In the genomic region with DNA sequence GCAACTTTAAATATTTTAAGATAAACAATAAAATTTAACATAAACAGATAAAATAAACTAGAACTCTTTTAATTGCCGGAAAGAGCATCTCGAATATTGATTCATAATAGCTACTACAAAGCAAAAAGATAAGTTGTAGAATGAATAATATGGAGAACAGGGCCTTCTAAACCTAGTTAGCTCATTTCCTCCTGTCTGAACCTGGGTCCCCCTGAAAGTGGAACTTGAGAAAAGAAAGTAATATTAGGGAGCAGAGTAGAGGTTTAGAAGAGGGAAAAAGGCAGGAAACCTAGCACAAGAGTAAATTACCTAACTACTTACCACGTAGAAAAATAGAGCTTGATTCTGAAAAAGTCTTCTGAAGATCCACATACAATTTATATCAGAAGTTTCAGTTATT, we compare ENCODE assay signal across 10 cellular contexts.
"Had no signal": no experiment of that assay in that cellular context is flagged by ENCODE, and none has a peak within 500 bp of the region (broad histone marks: within the 10 kb centered on the region; RNA-seq: fewer than 3 reads in every experiment).

No MANE protein-coding gene starts in this region.

- ATAC-seq: HCT116, HepG2 had no signal

- H3K27ac ChIP-seq: GM23248, HL-60, KMS-11 had no signal

- DNase-seq: GM23248, GOT3, H7, HFFc6, KBM-7 had no signal

- H3K9ac ChIP-seq: GM23248, KMS-11 had no signal

- H2AFZ ChIP-seq: GM23248 had no signal

- H3K4me1 ChIP-seq: HAP-1 had no signal

- H3K9me3 ChIP-seq: HAP-1 had no signal

- H3K36me3 ChIP-seq: HAP-1 had no signal

- H3K4me3 ChIP-seq: GM23248, HAP-1 had no signal

- H3K4me2 ChIP-seq: KMS-11 had no signal
